8 cellular contexts compared by ENCODE assay signal in the genomic region with DNA sequence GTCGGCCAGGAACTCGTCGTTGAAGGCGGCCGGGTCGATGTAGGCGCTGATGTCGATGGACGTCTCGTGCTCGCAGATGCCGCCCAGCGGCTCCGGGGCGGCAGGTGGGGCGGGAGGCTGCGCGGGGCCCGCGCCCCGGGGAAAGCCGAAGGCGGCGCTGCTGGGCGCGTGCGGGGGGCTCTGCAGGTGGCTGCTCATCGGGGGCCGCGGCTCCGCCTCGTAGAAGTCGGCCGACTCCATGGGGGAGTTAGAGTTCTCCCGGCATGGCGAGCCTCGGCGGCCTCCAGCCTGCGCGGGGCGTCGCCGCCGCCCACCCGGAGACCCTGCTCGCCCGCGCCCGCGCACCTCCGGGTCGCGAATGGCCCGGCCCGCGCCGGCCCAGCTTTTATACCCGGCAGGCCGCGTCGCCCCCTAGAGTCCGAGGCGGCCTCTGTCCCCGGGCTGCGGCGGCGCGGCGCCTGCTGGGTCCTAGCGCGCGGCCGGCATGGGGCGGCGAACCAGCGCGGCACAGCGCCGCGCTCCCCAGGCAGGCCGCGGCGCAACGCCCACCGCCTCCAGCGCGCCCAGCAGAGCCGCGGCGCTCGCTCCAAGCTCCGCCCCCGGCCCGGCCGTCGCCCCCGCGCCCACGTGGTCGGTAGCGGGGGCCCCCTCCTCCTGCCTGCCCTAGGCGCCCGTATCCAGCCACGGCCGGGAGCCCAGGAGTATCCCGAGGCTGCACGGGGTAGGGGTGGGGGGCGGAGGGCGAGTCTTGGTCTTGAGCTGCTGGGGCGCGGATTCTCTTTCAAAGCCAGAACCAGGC. TPM values are rescaled to one million over a fixed set of nuclear protein-coding genes. Genes with fewer than 3 reads are reported as not detected.
DNase-seq lines count a peak whose midpoint lies in the region; ATAC-seq and TF ChIP-seq lines count a peak whose summit lies in the region.

CEBPA (minus strand) TSS at position 360 of the 799 bp plus-strand sequence; CDS start at position 240, 120 bp downstream.

- H3K4me1 ChIP-seq in HUES6 (ENCODE audit: control insufficient read depth, insufficient read depth, low read length) (peaks cover 23% of the 10 kb centered on the region), thyroid gland (peaks cover 26 to 44% of the 10 kb centered on the region in 2 donors)

- intact Hi-C loops in activated naive CD4-positive, alpha-beta T cell treated with anti-CD3 and anti-CD28 coated beads for 36 hours (cut with micrococcal nuclease) = loop anchor here (1.0 to 5.0 kb wide), 4 partner anchors 68 to 125 kb away; partner anchors contain the start of gene CEBPG
- intact Hi-C loops in thyroid gland (cut with DNase I) = no loop called here

- no peak within 1 kb of the TSS for H3K27ac Mint-ChIP-seq in activated naive CD4-positive, alpha-beta T cell treated with anti-CD3 and anti-CD28 coated beads for 36 hours

- CTCF ChIA-PET in activated naive CD4-positive, alpha-beta T cell treated with anti-CD3 and anti-CD28 coated beads for 36 hours (lab: Charles Lee) = interaction anchor here (1.1 to 1.2 kb wide), 4 partner anchors 8 to 79 kb away, joined by 3 to 4 read pairs (median 3); no protein-coding TSS in a partner anchor

- H3K36me3 Mint-ChIP-seq in activated naive CD4-positive, alpha-beta T cell treated with anti-CD3 and anti-CD28 coated beads for 36 hours (ENCODE audit: low read depth) = no peaks in the 10 kb centered on the region

- peak; percentile 79 for ATAC-seq in GM21367 (IDR thresholded peaks at IDR 0.05; ENCODE audit: unreplicated experiment)

- H3K27me3 ChIP-seq in HUES6 (ENCODE audit: control insufficient read depth, insufficient read depth, low read length) (peaks cover 60% of the 10 kb centered on the region), thyroid gland (no peaks in the 10 kb centered on the region)

- WGBS in thyroid gland, 2 donors = 0% methylated on average over 35 of the region's 111 CpGs; no CpG with 5 or more reads in 1 of the 2 donors

- peak in 4 of 6 experiments; percentile 27 to 91 (median 72) for TF ChIP-seq CTCF in thyroid gland (IDR thresholded peaks at IDR 0.05)

- no peaks in the 10 kb centered on the region for H3K4me1 Mint-ChIP-seq in activated naive CD4-positive, alpha-beta T cell treated with anti-CD3 and anti-CD28 coated beads for 36 hours (ENCODE audit: low read depth)

- H3K27ac ChIP-seq in HUES6 (ENCODE audit: low read depth, low read length) (peak within 1 kb of the TSS; percentile 67), thyroid gland (peak within 1 kb of the TSS; percentile 73 to 84 (median 83))

- peak within 1 kb of the TSS; percentile 71 for H3K9ac ChIP-seq in HUES6 (ENCODE audit: low read length)

- H3K9me3 Mint-ChIP-seq in activated naive CD4-positive, alpha-beta T cell treated with anti-CD3 and anti-CD28 coated beads for 36 hours = no peaks in the 10 kb centered on the region

- H3K27me3 Mint-ChIP-seq in activated naive CD4-positive, alpha-beta T cell treated with anti-CD3 and anti-CD28 coated beads for 36 hours (ENCODE audit: low read depth) = peaks cover 35% of the 10 kb centered on the region

- no peaks in the 10 kb centered on the region for H3K36me3 ChIP-seq in HUES6 (ENCODE audit: control insufficient read depth, insufficient read depth, low read length)
- H3K36me3 ChIP-seq in thyroid gland = no peaks in the 10 kb centered on the region

- H3K9me3 ChIP-seq in HUES6 (ENCODE audit: control insufficient read depth, insufficient read depth, low read depth, low read length) = no peaks in the 10 kb centered on the region
- H3K9me3 ChIP-seq in thyroid gland = no peaks in the 10 kb centered on the region

- in situ Hi-C loops in Caki2 (cut with HindIII; ENCODE audit: low pct_unique_long_range_greater_than_20kb, low sequenced_read_pairs) = no loop called here

- TF ChIP-seq POLR2A in thyroid gland (IDR thresholded peaks at IDR 0.05) = peak; percentile 96

- H3K4me3 Mint-ChIP-seq in activated naive CD4-positive, alpha-beta T cell treated with anti-CD3 and anti-CD28 coated beads for 36 hours = peak within 1 kb of the TSS; percentile 42

- DNase-seq in Caki2 (ENCODE audit: low read depth) (peak; percentile 90), RKO (ENCODE audit: low spot score) (peak; percentile 91), globus pallidus (ENCODE audit: low spot score) (peak; percentile 74), non-pigmented ciliary epithelial cell (ENCODE audit: low read depth) (peak; percentile 10), thyroid gland (peak; percentile 85 to 88)
- DNase-seq in activated naive CD4-positive, alpha-beta T cell treated with anti-CD3 and anti-CD28 coated beads for 36 hours = peak; percentile 52

- peak within 1 kb of the TSS; percentile 85 for H3K4me3 ChIP-seq in HUES6 (ENCODE audit: low read depth, low read length)
- H3K4me3 ChIP-seq in thyroid gland (replicated peaks in 1 of 3) = peak within 1 kb of the TSS; percentile 52 to 59 (median 55)

RNA-seq across cellular contexts. Expression of gene CEBPA, which starts in this region (rescaled TPM):
- 10.7 and 16.8 TPM in 2 replicates for total RNA-seq in Caki2 (2014; rRNA removed; shearing (Covaris generic); ENCODE audit: low replicate concordance)
- total RNA-seq in activated naive CD4-positive, alpha-beta T cell treated with anti-CD3 and anti-CD28 coated beads for 36 hours = under 1 TPM; 0.10 TPM
- 10 to 100 TPM; 12.9 to 31.0 (median 17.4) TPM for total RNA-seq in thyroid gland

Comparison
In these comparisons a context has a peak if more than half of its experiments do, and no peak if none do; other contexts are left out.
1. Peak in every context shown above with its lines: DNase-seq, ATAC-seq, H3K4me3 ChIP-seq and H3K27ac ChIP-seq.
2. RNA of gene CEBPA (total RNA-seq): 12.9 to 31.0 TPM in thyroid gland and 10.7 to 16.8 TPM in Caki2; 0.10 TPM in activated naive CD4-positive, alpha-beta T cell treated with anti-CD3 and anti-CD28 coated beads for 36 hours; every median in the first group is over 10 times any median in the second.
3. Peak in DNase-seq in activated naive CD4-positive, alpha-beta T cell treated with anti-CD3 and anti-CD28 coated beads for 36 hours; RNA of the gene not detected or under 1 TPM.
4. DNase-seq: peak in every context shown above with its lines; median percentile 91 in RKO; 90 in Caki2; 86 in thyroid gland; 74 in globus pallidus; 52 in activated naive CD4-positive, alpha-beta T cell treated with anti-CD3 and anti-CD28 coated beads for 36 hours; 10 in non-pigmented ciliary epithelial cell.